Comparison of ENCODE assay signal across 17 cellular contexts in genomic region chr21:33514234-33514633, GRCh38. TPM values are rescaled to one million over a fixed set of nuclear protein-coding genes. Genes with fewer than 3 reads are reported as not detected.
DNase-seq lines count a peak whose midpoint lies in the region; ATAC-seq and TF ChIP-seq lines count a peak whose summit lies in the region.
"Had no signal": no experiment of that assay in that cellular context is flagged by ENCODE, and none has a peak within 500 bp of the region (broad histone marks: within the 10 kb centered on the region; RNA-seq: fewer than 3 reads in every experiment).

No MANE protein-coding gene starts in this region.

- H3K4me1 Mint-ChIP-seq in activated CD4-positive, alpha-beta memory T cell treated with anti-CD3 and anti-CD28 coated beads for 36 hours (ENCODE audit: low read depth) = peaks cover 9% of the 10 kb centered on the region
- H3K4me1 Mint-ChIP-seq: GM23338, neural progenitor cell had no signal

- intact Hi-C loops in activated CD4-positive, alpha-beta memory T cell treated with anti-CD3 and anti-CD28 coated beads for 36 hours (cut with micrococcal nuclease) = no loop called here
- intact Hi-C loops in OCI-LY7 (cut with micrococcal nuclease; ENCODE audit: unreplicated experiment) = loop anchor here (2.0 kb wide), 1 partner anchor 15 kb away; no protein-coding TSS in a partner anchor

- CTCF ChIA-PET in activated CD4-positive, alpha-beta memory T cell treated with anti-CD3 and anti-CD28 coated beads for 36 hours (lab: Charles Lee) = interaction anchor here (1.2 to 1.9 kb wide), 2 partner anchors 92 to 153 kb away, joined by 3 to 12 read pairs; no protein-coding TSS in a partner anchor
- CTCF ChIA-PET in OCI-LY7 (lab: Charles Lee; ENCODE audit: unreplicated experiment) = interaction anchor here (0.6 to 0.9 kb wide), 2 partner anchors 34 to 168 kb away, joined by 3 read pairs; no protein-coding TSS in a partner anchor

- H3K27me3 ChIP-seq in thymus (ENCODE audit: control insufficient read depth, insufficient read depth) = no peaks in the 10 kb centered on the region
- H3K27me3 ChIP-seq: ascending aorta, neural progenitor cell had no signal

- H3K79me2 ChIP-seq in OCI-LY7 (ENCODE audit: insufficient read depth, low read depth, low read length) = no peaks in the 10 kb centered on the region

- no peaks in the 10 kb centered on the region for H3K27me3 Mint-ChIP-seq in activated CD4-positive, alpha-beta memory T cell treated with anti-CD3 and anti-CD28 coated beads for 36 hours

- H3K27ac ChIP-seq in thymus (ENCODE audit: low read depth) = peak overlapping the region; percentile 0
- H3K27ac ChIP-seq in OCI-LY7 (ENCODE audit: low read depth, low read length, poor library complexity, severe bottlenecking) = no peak overlapping the region
- H3K27ac ChIP-seq: ascending aorta, neural progenitor cell, RWPE1 had no signal

- no peak overlapping the region for H2AFZ ChIP-seq in OCI-LY7 (ENCODE audit: low read length)
- H2AFZ ChIP-seq: GM23338, neural progenitor cell had no signal

- no peaks in the 10 kb centered on the region for H3K4me1 ChIP-seq in thymus (ENCODE audit: control insufficient read depth, insufficient read depth, low read length)
- no peaks in the 10 kb centered on the region for H3K4me1 ChIP-seq in OCI-LY7 (ENCODE audit: insufficient read depth, low read length, poor library complexity, severe bottlenecking)
- H3K4me1 ChIP-seq: ascending aorta, neural progenitor cell had no signal

- no peaks in the 10 kb centered on the region for H3K9me3 Mint-ChIP-seq in activated naive CD4-positive, alpha-beta T cell treated with anti-CD3 and anti-CD28 coated beads, Interleukin-2, amount 50 U/mL, for 72 hours
- H3K9me3 Mint-ChIP-seq in activated CD4-positive, alpha-beta memory T cell treated with anti-CD3 and anti-CD28 coated beads for 36 hours = no peaks in the 10 kb centered on the region
- H3K9me3 Mint-ChIP-seq: GM23338, neural progenitor cell had no signal

- no peak for TF ChIP-seq CTCF in fibroblast of pulmonary artery (IDR thresholded peaks at IDR 0.05; ENCODE audit: low read length, missing control alignments)
- no peak for TF ChIP-seq CTCF in OCI-LY7 (conservative IDR thresholded peaks at IDR 0.05; ENCODE audit: low read length)

- no peak for DNase-seq in activated naive CD4-positive, alpha-beta T cell treated with anti-CD3 and anti-CD28 coated beads, Interleukin-2, amount 50 U/mL, for 72 hours (ENCODE audit: low spot score in 2 of 2)
- DNase-seq in activated naive CD4-positive, alpha-beta T cell treated with anti-CD3 and anti-CD28 coated beads, Interleukin-2, amount 50 U/mL, for 16 hours = no peak
- no peak for DNase-seq in activated CD4-positive, alpha-beta memory T cell treated with anti-CD3 and anti-CD28 coated beads for 36 hours
- DNase-seq in fibroblast of pulmonary artery (ENCODE audit: low read depth) (peak; percentile 43), NCI-H1092 (lab: John Stamatoyannopoulos, UW) (no peak), OCI-LY7 (ENCODE audit: low spot score) (no peak), NCI-H1694 (lab: John Stamatoyannopoulos, UW) (no peak)
- DNase-seq: AML-193, GF-D8, NCI-H1092 treated with DMSO at 0.1 percent for 48 hours, NCI-H2171 treated with DMSO at 0.1 percent for 48 hours, SW 1271 had no signal

- H3K9me3 ChIP-seq in thymus (ENCODE audit: control insufficient read depth) (no peaks in the 10 kb centered on the region), OCI-LY7 (ENCODE audit: low read length) (no peaks in the 10 kb centered on the region)
- H3K9me3 ChIP-seq: ascending aorta had no signal

- H4K20me1 ChIP-seq in OCI-LY7 (ENCODE audit: insufficient read depth, low read length) = no peaks in the 10 kb centered on the region

- peak overlapping the region; percentile 57 to 65 for H3K27ac Mint-ChIP-seq in activated naive CD4-positive, alpha-beta T cell treated with anti-CD3 and anti-CD28 coated beads, Interleukin-2, amount 50 U/mL, for 72 hours
- H3K27ac Mint-ChIP-seq in activated CD4-positive, alpha-beta memory T cell treated with anti-CD3 and anti-CD28 coated beads for 36 hours = peak overlapping the region; percentile 30
- H3K27ac Mint-ChIP-seq: GM23338, neural progenitor cell had no signal

- no peak overlapping the region for H3K4me3 ChIP-seq in fibroblast of pulmonary artery (replicated peaks; ENCODE audit: low read depth, low read length)
- H3K4me3 ChIP-seq in thymus (ENCODE audit: low read length) = no peak overlapping the region
- H3K4me3 ChIP-seq in OCI-LY7 (ENCODE audit: low read depth, low read length, poor library complexity, severe bottlenecking) = no peak overlapping the region
- H3K4me3 ChIP-seq: ascending aorta, GM23338, neural progenitor cell had no signal

- no peaks in the 10 kb centered on the region for H3K9me2 ChIP-seq in OCI-LY7 (ENCODE audit: insufficient read depth, low read length)

- 96% methylated on average over 1 of the region's 1 CpG for WGBS in thymus

- H3K4me3 Mint-ChIP-seq in activated CD4-positive, alpha-beta memory T cell treated with anti-CD3 and anti-CD28 coated beads for 36 hours = no peak overlapping the region
- H3K4me3 Mint-ChIP-seq: GM23338, neural progenitor cell had no signal

- peaks cover 36% of the 10 kb centered on the region for H3K36me3 ChIP-seq in thymus (ENCODE audit: control insufficient read depth, insufficient read depth)
- peaks cover 100% of the 10 kb centered on the region for H3K36me3 ChIP-seq in OCI-LY7 (ENCODE audit: insufficient read depth, low read length)

- no TSS peak for BruUV-seq in OCI-LY7 (replicated peaks; lab: Mats Ljungman, UMichigan)

- no peak overlapping the region for H3K4me2 ChIP-seq in OCI-LY7 (ENCODE audit: low read length)
- H3K4me2 ChIP-seq: GM23338, neural progenitor cell had no signal

- POLR2A ChIA-PET in activated CD4-positive, alpha-beta memory T cell treated with anti-CD3 and anti-CD28 coated beads for 36 hours (lab: Charles Lee) = interaction anchor here (1.4 kb wide), 1 partner anchor 34 kb away, joined by 5 read pairs; the partner anchor contains the start of gene TMEM50B
- POLR2A ChIA-PET in OCI-LY7 (lab: Charles Lee) = interaction anchor here (0.8 to 1.7 kb wide), 5 partner anchors 8 to 32 kb away, joined by 3 to 6 read pairs (median 3); partner anchors contain the start of gene DNAJC28

- ATAC-seq in activated naive CD4-positive, alpha-beta T cell treated with anti-CD3 and anti-CD28 coated beads, Interleukin-2, amount 50 U/mL, for 72 hours = peak; percentile 46 to 65
- ATAC-seq: GM23338 had no signal

- peaks cover 15 to 22% of the 10 kb centered on the region in 2 donors for H3K36me3 Mint-ChIP-seq in activated naive CD4-positive, alpha-beta T cell treated with anti-CD3 and anti-CD28 coated beads, Interleukin-2, amount 50 U/mL, for 72 hours
- H3K36me3 Mint-ChIP-seq in activated CD4-positive, alpha-beta memory T cell treated with anti-CD3 and anti-CD28 coated beads for 36 hours = peaks cover 58% of the 10 kb centered on the region

RNA-seq across cellular contexts. Expression of gene DNAJC28, which starts 22.7 kb away (rescaled TPM):
- total RNA-seq in activated naive CD4-positive, alpha-beta T cell treated with anti-CD3 and anti-CD28 coated beads, Interleukin-2, amount 50 U/mL, for 72 hours = under 1 TPM; 0.49 to 0.91 TPM
- total RNA-seq in activated CD4-positive, alpha-beta memory T cell treated with anti-CD3 and anti-CD28 coated beads for 36 hours = under 1 TPM; 0.67 to 0.75 TPM
- polyA plus RNA-seq in thymus = 3.9 TPM
- total RNA-seq in OCI-LY7 (2014; rRNA removed; shearing (Covaris generic)) = 0.44 and 1.3 TPM in 2 replicates
- 0.95 and 1.1 TPM in 2 replicates for total RNA-seq in OCI-LY7 (2022)

RNA-seq across cellular contexts. Expression of gene GART, which starts 27.7 kb away (rescaled TPM):
- 100 to 1,000 TPM; 161 to 187 TPM for total RNA-seq in activated naive CD4-positive, alpha-beta T cell treated with anti-CD3 and anti-CD28 coated beads, Interleukin-2, amount 50 U/mL, for 72 hours
- 100 to 1,000 TPM; 210 to 214 TPM for total RNA-seq in activated CD4-positive, alpha-beta memory T cell treated with anti-CD3 and anti-CD28 coated beads for 36 hours
- 29.5 TPM for polyA plus RNA-seq in thymus
- total RNA-seq in OCI-LY7 (2014; rRNA removed; shearing (Covaris generic)) = 104 and 112 TPM in 2 replicates
- total RNA-seq in OCI-LY7 (2022) = 179 and 198 TPM in 2 replicates

RNA-seq across cellular contexts. Expression of gene SON, which starts 28.6 kb away (rescaled TPM):
- total RNA-seq in activated naive CD4-positive, alpha-beta T cell treated with anti-CD3 and anti-CD28 coated beads, Interleukin-2, amount 50 U/mL, for 72 hours = 100 to 1,000 TPM; 271 to 344 TPM
- 100 to 1,000 TPM; 270 to 279 TPM for total RNA-seq in activated CD4-positive, alpha-beta memory T cell treated with anti-CD3 and anti-CD28 coated beads for 36 hours
- 265 TPM for polyA plus RNA-seq in thymus
- 243 and 335 TPM in 2 replicates for total RNA-seq in OCI-LY7 (2014; rRNA removed; shearing (Covaris generic))
- total RNA-seq in OCI-LY7 (2022) = 337 and 352 TPM in 2 replicates

RNA-seq across cellular contexts. Expression of gene TMEM50B, which starts 34.5 kb away (rescaled TPM):
- 10 to 100 TPM; 11.0 to 31.5 TPM for total RNA-seq in activated naive CD4-positive, alpha-beta T cell treated with anti-CD3 and anti-CD28 coated beads, Interleukin-2, amount 50 U/mL, for 72 hours
- 10 to 100 TPM; 18.6 to 21.8 TPM for total RNA-seq in activated CD4-positive, alpha-beta memory T cell treated with anti-CD3 and anti-CD28 coated beads for 36 hours
- 99.1 TPM for polyA plus RNA-seq in thymus
- total RNA-seq in OCI-LY7 (2014; rRNA removed; shearing (Covaris generic)) = 18.9 and 30.3 TPM in 2 replicates
- total RNA-seq in OCI-LY7 (2022) = 24.4 and 25.0 TPM in 2 replicates
